1 cellular context compared by ENCODE assay signal in the genomic region with DNA sequence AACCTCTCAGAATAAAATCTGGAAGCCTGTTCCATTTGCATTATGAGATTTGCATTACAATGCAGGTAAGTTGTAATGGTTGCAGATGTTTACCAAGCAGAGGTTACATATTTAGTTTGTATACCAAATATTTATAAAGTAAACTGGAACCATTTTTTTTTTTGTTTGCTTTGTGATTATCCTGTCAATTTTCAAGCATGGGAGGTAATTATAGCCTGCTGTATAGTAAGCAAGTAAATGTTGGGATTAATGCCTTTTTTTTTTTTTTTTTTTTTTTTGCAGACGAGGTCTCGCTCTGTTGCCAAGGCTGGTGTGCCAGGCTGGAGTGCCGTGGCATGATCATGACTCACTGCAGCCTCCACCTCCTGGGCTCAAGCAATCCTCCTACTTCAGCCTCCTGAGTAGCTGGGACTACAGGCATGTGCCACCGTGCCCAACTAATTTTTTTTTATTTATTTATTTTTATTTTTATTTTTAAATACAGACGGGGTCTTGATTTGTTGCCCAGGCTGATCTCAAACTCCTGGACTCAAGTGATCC.
TF ChIP-seq lines count a peak whose summit lies in the region.

No MANE protein-coding gene starts in this region.

TF ChIP-seq in K562, 482 proteins besides CTCF, POLR2A, EP300 and RAD21 (continued from another document):
- no peak for TF ChIP-seq NR2C1 (IDR thresholded peaks at IDR 0.05)
- TF ChIP-seq NR2C1 (tag; IDR thresholded peaks at IDR 0.05) = no peak
- TF ChIP-seq OTX1 (CRISPR knock-in tag; IDR thresholded peaks at IDR 0.05) = no peak
- TF ChIP-seq SMARCC2 (IDR thresholded peaks at IDR 0.05; ENCODE audit: low read depth) = no peak
- no peak for TF ChIP-seq GATAD2B (IDR thresholded peaks at IDR 0.05; ENCODE audit: borderline replicate concordance)
- TF ChIP-seq ZNF764 (CRISPR knock-in tag; IDR thresholded peaks at IDR 0.05; ENCODE audit: low read depth) = no peak
